Comparison of ENCODE assay signal across 8 cellular contexts in the genomic region with DNA sequence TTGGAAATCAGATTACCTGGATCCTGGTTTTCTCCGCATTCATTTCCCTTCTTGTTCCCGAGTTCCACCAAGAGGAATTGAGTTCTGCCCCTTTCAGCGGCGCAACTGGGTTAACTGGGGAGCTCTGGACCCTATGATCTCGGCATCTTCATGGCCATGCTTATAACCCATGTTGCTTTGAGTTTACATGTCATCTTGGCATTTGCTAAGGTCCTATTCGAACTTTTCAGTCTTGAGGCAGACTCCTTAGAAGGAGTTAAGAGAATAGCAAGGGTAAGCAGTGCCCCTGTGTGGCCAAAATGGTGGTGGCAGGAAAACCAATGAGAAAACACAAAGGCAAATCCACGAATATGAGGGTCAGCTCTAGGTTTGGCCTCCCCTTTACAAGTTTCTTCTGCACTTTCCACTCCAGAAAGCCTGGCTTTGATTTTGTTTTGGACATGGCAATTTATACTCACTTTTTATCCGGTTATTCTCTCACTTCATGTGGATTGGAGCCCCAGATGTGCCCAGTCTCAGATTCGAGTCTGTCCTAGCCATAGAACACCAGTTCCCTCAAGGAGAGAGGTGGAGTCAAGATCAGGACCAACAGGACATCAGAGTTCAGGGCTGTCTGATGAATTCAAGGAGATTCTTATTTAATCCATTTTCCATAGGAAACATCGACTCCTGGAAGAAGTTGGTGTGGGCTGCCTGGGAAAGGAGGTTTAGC. TPM values are rescaled to one million over a fixed set of nuclear protein-coding genes. Genes with fewer than 3 reads are reported as not detected.
DNase-seq lines count a peak whose midpoint lies in the region; ATAC-seq, FAIRE-seq and TF ChIP-seq lines count a peak whose summit lies in the region.

No MANE protein-coding gene starts in this region.

- no peak for ATAC-seq in HG03469 (IDR thresholded peaks at IDR 0.05; ENCODE audit: unreplicated experiment)

- no peaks in the 10 kb centered on the region for H3K9me3 Mint-ChIP-seq in HFFc6
- no peaks in the 10 kb centered on the region for H3K9me3 Mint-ChIP-seq in activated CD4-positive, alpha-beta T cell treated with anti-CD3 and anti-CD28 coated beads, Interleukin-2, amount 10 ng/mL, durations not matched to agents 7 days and 5 days

- peaks cover 21% of the 10 kb centered on the region for H3K27me3 Mint-ChIP-seq in HFFc6 (ENCODE audit: insufficient read depth)
- peaks cover 56% of the 10 kb centered on the region for H3K27me3 Mint-ChIP-seq in activated CD4-positive, alpha-beta T cell treated with anti-CD3 and anti-CD28 coated beads, Interleukin-2, amount 10 ng/mL, durations not matched to agents 7 days and 5 days

- 20 to 21% methylated on average over 10 of the region's 10 CpGs for WGBS in lower leg skin, 2 donors

- POLR2A ChIA-PET in activated CD4-positive, alpha-beta T cell treated with anti-CD3 and anti-CD28 coated beads, Interleukin-2, amount 10 ng/mL, durations not matched to agents 7 days and 5 days (lab: Charles Lee), result interaction anchor here (0.7 kb wide), 1 partner anchor 105 kb away, joined by 3 read pairs; no protein-coding TSS in a partner anchor

- H3K36me3 Mint-ChIP-seq in HFFc6 (ENCODE audit: low read depth), result no peaks in the 10 kb centered on the region
- H3K36me3 Mint-ChIP-seq in activated CD4-positive, alpha-beta T cell treated with anti-CD3 and anti-CD28 coated beads, Interleukin-2, amount 10 ng/mL, durations not matched to agents 7 days and 5 days (ENCODE audit: low read depth), result no peaks in the 10 kb centered on the region

- TF ChIP-seq POLR2A in lower leg skin (IDR thresholded peaks at IDR 0.05), result no peak

- intact Hi-C loops in lower leg skin (cut with DNase I; ENCODE audit: low total_unique reads), result no loop called here

- no peak overlapping the region for H3K27ac Mint-ChIP-seq in HFFc6
- H3K27ac Mint-ChIP-seq in activated CD4-positive, alpha-beta T cell treated with anti-CD3 and anti-CD28 coated beads, Interleukin-2, amount 10 ng/mL, durations not matched to agents 7 days and 5 days, result no peak overlapping the region

- H3K4me1 Mint-ChIP-seq in HFFc6 (ENCODE audit: low read depth), result peaks cover 23% of the 10 kb centered on the region
- H3K4me1 Mint-ChIP-seq in activated CD4-positive, alpha-beta T cell treated with anti-CD3 and anti-CD28 coated beads, Interleukin-2, amount 10 ng/mL, durations not matched to agents 7 days and 5 days, result peaks cover 3% of the 10 kb centered on the region

- FAIRE-seq in G401.6 (lab: Jason Lieb, UNC), result peak; percentile 41

- peak; percentile 84 for TF ChIP-seq CTCF in HFFc6 (IDR thresholded peaks at IDR 0.05)
- no peak for TF ChIP-seq CTCF in lower leg skin (IDR thresholded peaks at IDR 0.05)

- CTCF ChIA-PET in activated CD4-positive, alpha-beta T cell treated with anti-CD3 and anti-CD28 coated beads, Interleukin-2, amount 10 ng/mL, durations not matched to agents 7 days and 5 days (lab: Charles Lee), result interaction anchor here (0.8 to 2.6 kb wide), 4 partner anchors 11 to 463 kb away, joined by 3 to 8 read pairs (median 4); no protein-coding TSS in a partner anchor

- DNase-seq in HFFc6 (peak; percentile 65), NCI-H2171 (lab: John Stamatoyannopoulos, UW) (peak; percentile 74), ecto neural progenitor cell (ENCODE audit: low spot score) (peak; percentile 69), lower leg skin (ENCODE audit: low spot score in 2 of 2) (peak; percentile 51 to 88)
- peak; percentile 61 for DNase-seq in activated CD4-positive, alpha-beta T cell treated with anti-CD3 and anti-CD28 coated beads, Interleukin-2, amount 10 ng/mL, durations not matched to agents 7 days and 5 days
- peak; percentile 58 for DNase-seq in stimulated activated CD4-positive, alpha-beta T cell treated with anti-CD3 and anti-CD28 coated beads, Interleukin-4, amount 100 ng/mL, for 24 hours

- peak overlapping the region; percentile 91 for H3K4me3 Mint-ChIP-seq in HFFc6
- H3K4me3 Mint-ChIP-seq in activated CD4-positive, alpha-beta T cell treated with anti-CD3 and anti-CD28 coated beads, Interleukin-2, amount 10 ng/mL, durations not matched to agents 7 days and 5 days, result peak overlapping the region; percentile 55

- peak overlapping the region; percentile 15 for H3K4me3 ChIP-seq in lower leg skin (ENCODE audit: low read depth, poor library complexity, severe bottlenecking)

RNA-seq across cellular contexts. Expression of a gene that starts 55.3 kb away (rescaled TPM):
- 10 to 100 TPM; 25.3 to 30.0 (median 27.3) TPM for total RNA-seq in HFFc6 (2021; fragmentation: NEBNext Ultra II Directional; extraction: Animal tissue kit (Norgen Biotek cat#: 25700))
- 10 to 100 TPM; 22.7 to 24.2 TPM for total RNA-seq in activated CD4-positive, alpha-beta T cell treated with anti-CD3 and anti-CD28 coated beads, Interleukin-2, amount 10 ng/mL, durations not matched to agents 7 days and 5 days
- total RNA-seq in lower leg skin, result 10 to 100 TPM; 36.5 to 52.3 (median 48.0) TPM
